Comparison of ENCODE assay signal across 20 cellular contexts in the genomic region with DNA sequence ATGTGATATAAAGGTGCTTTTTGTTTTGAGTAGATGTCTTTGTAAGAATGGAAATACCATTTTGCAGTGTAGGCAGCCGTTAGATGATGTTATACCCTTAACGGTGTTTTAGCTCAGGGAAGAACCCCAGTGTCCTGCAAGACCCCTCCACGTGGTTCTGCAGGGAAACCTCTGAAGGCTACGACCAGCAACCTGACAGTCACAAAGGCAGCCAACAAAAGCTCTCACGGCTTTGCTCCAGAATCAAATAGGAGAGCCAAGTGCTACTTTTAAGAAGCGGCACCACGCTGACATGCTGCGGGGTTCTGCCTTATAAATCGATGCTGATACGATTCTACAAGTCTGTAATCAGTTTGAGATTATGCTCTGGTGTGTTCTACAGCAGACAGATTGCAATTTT.
DNase-seq lines count a peak whose midpoint lies in the region; FAIRE-seq and TF ChIP-seq lines count a peak whose summit lies in the region.
"Had no signal": no experiment of that assay in that cellular context is flagged by ENCODE, and none has a peak within 500 bp of the region (broad histone marks: within the 10 kb centered on the region; RNA-seq: fewer than 3 reads in every experiment).

No MANE protein-coding gene starts in this region.

- DNase-seq in NCI-H2227 (lab: John Stamatoyannopoulos, UW; ENCODE audit: unreplicated experiment), result peak; percentile 8
- peak; percentile 73 for DNase-seq in neural progenitor cell (ENCODE audit: low spot score)
- no peak for DNase-seq in DMS53 (lab: John Stamatoyannopoulos, UW)
- no peak for DNase-seq in activated naive CD4-positive, alpha-beta T cell (lab: John Stamatoyannopoulos, UW)
- DNase-seq in activated naive CD4-positive, alpha-beta T cell treated with anti-CD3 and anti-CD28 coated beads for 36 hours, result no peak
- no peak for DNase-seq in urothelium cell line (ENCODE audit: low spot score)
- DNase-seq: ACHN; CD4-positive, CD25-positive, alpha-beta regulatory T cell; Kasumi-1; NCI-H2029; NCI-H524; Peyer's patch; Right ventricle myocardium superior had no signal

- H3K36me3 ChIP-seq in neural progenitor cell, result no peaks in the 10 kb centered on the region
- H3K36me3 ChIP-seq: HAP-1, Peyer's patch had no signal

- H3K4me1 ChIP-seq in neural progenitor cell, result peaks cover 27% of the 10 kb centered on the region
- H3K4me1 ChIP-seq: HAP-1, Peyer's patch had no signal

- H3K9me3 Mint-ChIP-seq in brain, result no peaks in the 10 kb centered on the region
- H3K9me3 Mint-ChIP-seq in neural progenitor cell, result no peaks in the 10 kb centered on the region
- no peaks in the 10 kb centered on the region for H3K9me3 Mint-ChIP-seq in activated naive CD4-positive, alpha-beta T cell treated with anti-CD3 and anti-CD28 coated beads for 36 hours
- H3K9me3 Mint-ChIP-seq: CD4-positive, CD25-positive, alpha-beta regulatory T cell; IgD-negative memory B cell had no signal

- H3K36me3 Mint-ChIP-seq in brain (no peaks in the 10 kb centered on the region), neural progenitor cell (no peaks in the 10 kb centered on the region)
- H3K36me3 Mint-ChIP-seq in activated naive CD4-positive, alpha-beta T cell treated with anti-CD3 and anti-CD28 coated beads for 36 hours (ENCODE audit: low read depth), result no peaks in the 10 kb centered on the region
- H3K36me3 Mint-ChIP-seq: CD4-positive, CD25-positive, alpha-beta regulatory T cell; IgD-negative memory B cell had no signal

- H3K79me2 ChIP-seq in neural progenitor cell (ENCODE audit: low read depth), result no peaks in the 10 kb centered on the region

- CTCF ChIA-PET in activated naive CD4-positive, alpha-beta T cell treated with anti-CD3 and anti-CD28 coated beads for 36 hours (lab: Charles Lee), result no interaction called here

- no peak overlapping the region for H2AFZ ChIP-seq in neural progenitor cell (replicated peaks)

- H3F3A ChIP-seq in neural progenitor cell (ENCODE audit: low read depth), result peaks cover 20% of the 10 kb centered on the region

- no peaks in the 10 kb centered on the region for H4K20me1 ChIP-seq in neural progenitor cell (ENCODE audit: low read depth)

- H3K27ac ChIP-seq in neural progenitor cell, result no peak overlapping the region
- H3K27ac ChIP-seq: HL-60, Peyer's patch, SK-N-MC had no signal

- H3K9ac ChIP-seq in neural progenitor cell, result no peak overlapping the region

- H3K27ac Mint-ChIP-seq in brain, result peak overlapping the region in 2 of 5 experiments; percentile 57 to 60
- peak overlapping the region; percentile 94 for H3K27ac Mint-ChIP-seq in neural progenitor cell
- H3K27ac Mint-ChIP-seq in activated naive CD4-positive, alpha-beta T cell treated with anti-CD3 and anti-CD28 coated beads for 36 hours, result no peak overlapping the region
- H3K27ac Mint-ChIP-seq: B cell; CD4-positive, CD25-positive, alpha-beta regulatory T cell; IgD-negative memory B cell had no signal

- H3K27me3 Mint-ChIP-seq in brain (peaks cover 16% of the 10 kb centered on the region), neural progenitor cell (ENCODE audit: insufficient read depth, low read depth) (peaks cover 4% of the 10 kb centered on the region)
- no peaks in the 10 kb centered on the region for H3K27me3 Mint-ChIP-seq in activated naive CD4-positive, alpha-beta T cell treated with anti-CD3 and anti-CD28 coated beads for 36 hours (ENCODE audit: low read depth)
- H3K27me3 Mint-ChIP-seq: B cell; CD4-positive, CD25-positive, alpha-beta regulatory T cell; IgD-negative memory B cell had no signal

- no peak for TF ChIP-seq CTCF in brain (conservative IDR thresholded peaks at IDR 0.05)
- TF ChIP-seq CTCF in neural progenitor cell (IDR thresholded peaks at IDR 0.05), result no peak

- no peak overlapping the region for H3K4me3 ChIP-seq in neural progenitor cell
- H3K4me3 ChIP-seq: HAP-1, Peyer's patch, SK-N-MC had no signal

- intact Hi-C loops in activated naive CD4-positive, alpha-beta T cell treated with anti-CD3 and anti-CD28 coated beads for 36 hours (cut with micrococcal nuclease), result no loop called here

- H3K4me3 Mint-ChIP-seq in brain (peak overlapping the region; percentile 71 to 78 (median 76)), neural progenitor cell (peak overlapping the region; percentile 79)
- no peak overlapping the region for H3K4me3 Mint-ChIP-seq in activated naive CD4-positive, alpha-beta T cell treated with anti-CD3 and anti-CD28 coated beads for 36 hours
- H3K4me3 Mint-ChIP-seq: B cell; CD4-positive, CD25-positive, alpha-beta regulatory T cell; IgD-negative memory B cell had no signal

- no peaks in the 10 kb centered on the region for H3K27me3 ChIP-seq in neural progenitor cell
- H3K27me3 ChIP-seq: Peyer's patch had no signal

- no peak for FAIRE-seq in urothelium cell line (lab: Jason Lieb, UNC)
- FAIRE-seq: HTR-8/SVneo had no signal

- H3K4me1 Mint-ChIP-seq in brain (peaks cover 18% of the 10 kb centered on the region), neural progenitor cell (peaks cover 47% of the 10 kb centered on the region)
- no peaks in the 10 kb centered on the region for H3K4me1 Mint-ChIP-seq in activated naive CD4-positive, alpha-beta T cell treated with anti-CD3 and anti-CD28 coated beads for 36 hours (ENCODE audit: low read depth)
- H3K4me1 Mint-ChIP-seq: B cell; CD4-positive, CD25-positive, alpha-beta regulatory T cell; IgD-negative memory B cell had no signal

- no peaks in the 10 kb centered on the region for H3K9me3 ChIP-seq in neural progenitor cell (ENCODE audit: low read depth)
- H3K9me3 ChIP-seq: HAP-1, Peyer's patch had no signal

- peak overlapping the region; percentile 56 for H3K4me2 ChIP-seq in neural progenitor cell

Comparison
In these comparisons a context has a peak if more than half of its experiments do, and no peak if none do; other contexts are left out.
1. DNase-seq: peak in NCI-H2227 (single experiment) and neural progenitor cell (single experiment); none in DMS53 (single experiment), activated naive CD4-positive, alpha-beta T cell (0 of 4), activated naive CD4-positive, alpha-beta T cell treated with anti-CD3 and anti-CD28 coated beads for 36 hours (single experiment) and urothelium cell line (single experiment).